In genomic region chr19:44968118-44968517, GRCh38 we compare ENCODE assay signal across 14 cellular contexts. TPM values are rescaled to one million over a fixed set of nuclear protein-coding genes. Genes with fewer than 3 reads are reported as not detected.
A peak's percentile ranks its signal among the peaks of the same experiment; 100 is the strongest.
DNase-seq lines count a peak whose midpoint lies in the region; ATAC-seq lines count a peak whose summit lies in the region.
"Had no signal": no experiment of that assay in that cellular context is flagged by ENCODE, and none has a peak within 500 bp of the region (broad histone marks: within the 10 kb centered on the region; RNA-seq: fewer than 3 reads in every experiment).

No MANE protein-coding gene starts in this region.

- peaks cover 66% of the 10 kb centered on the region for H3K36me3 Mint-ChIP-seq in activated T-cell treated with anti-CD3 and anti-CD28 coated beads, Interleukin-2, amount 50 U/mL, for 24 hours (ENCODE audit: low read depth)
- peaks cover 14% of the 10 kb centered on the region for H3K36me3 Mint-ChIP-seq in activated T-cell treated with anti-CD3 and anti-CD28 coated beads, Interleukin-2, amount 50 U/mL, for 4 hours (ENCODE audit: insufficient read depth)
- peaks cover 21 to 37% of the 10 kb centered on the region in 2 donors for H3K36me3 Mint-ChIP-seq in stimulated activated naive B cell treated with anti-CD40 and anti-IgM and Interleukin-4, amounts not matched to agents 10 μg/mL and 1 μg/mL and 100 μg/mL, for 72 hours

- H3K27me3 Mint-ChIP-seq in activated T-cell treated with anti-CD3 and anti-CD28 coated beads, Interleukin-2, amount 50 U/mL, for 24 hours, result no peaks in the 10 kb centered on the region
- H3K27me3 Mint-ChIP-seq in activated T-cell treated with anti-CD3 and anti-CD28 coated beads, Interleukin-2, amount 50 U/mL, for 4 hours (ENCODE audit: low read depth), result no peaks in the 10 kb centered on the region
- H3K27me3 Mint-ChIP-seq in stimulated activated naive B cell treated with anti-CD40 and anti-IgM and Interleukin-4, amounts not matched to agents 10 μg/mL and 1 μg/mL and 100 μg/mL, for 72 hours, result no peaks in the 10 kb centered on the region
- H3K27me3 Mint-ChIP-seq: CD4-positive, CD25-positive, alpha-beta regulatory T cell had no signal

- no peak overlapping the region for H3K4me3 Mint-ChIP-seq in activated T-cell treated with anti-CD3 and anti-CD28 coated beads, Interleukin-2, amount 50 U/mL, for 24 hours
- no peak overlapping the region for H3K4me3 Mint-ChIP-seq in activated T-cell treated with anti-CD3 and anti-CD28 coated beads, Interleukin-2, amount 50 U/mL, for 4 hours
- no peak overlapping the region for H3K4me3 Mint-ChIP-seq in stimulated activated naive B cell treated with anti-CD40 and anti-IgM and Interleukin-4, amounts not matched to agents 10 μg/mL and 1 μg/mL and 100 μg/mL, for 72 hours
- H3K4me3 Mint-ChIP-seq: CD4-positive, CD25-positive, alpha-beta regulatory T cell had no signal

- H3K27ac ChIP-seq in angular gyrus (ENCODE audit: low read depth, low read length), result peak overlapping the region; percentile 85
- H3K27ac ChIP-seq in temporal lobe (ENCODE audit: low read depth, low read length), result peak overlapping the region; percentile 51
- H3K27ac ChIP-seq: BLaER1 treated with 17β-estradiol and CSF1 and Interleukin-3, amounts not matched to agents 10 nM and 100 nM; GM23248 had no signal

- H3K4me1 Mint-ChIP-seq in activated T-cell treated with anti-CD3 and anti-CD28 coated beads, Interleukin-2, amount 50 U/mL, for 24 hours (ENCODE audit: low read depth), result peaks cover 2% of the 10 kb centered on the region
- no peaks in the 10 kb centered on the region for H3K4me1 Mint-ChIP-seq in activated T-cell treated with anti-CD3 and anti-CD28 coated beads, Interleukin-2, amount 50 U/mL, for 4 hours (ENCODE audit: low read depth)
- peaks cover 2 to 10% of the 10 kb centered on the region in 2 donors for H3K4me1 Mint-ChIP-seq in stimulated activated naive B cell treated with anti-CD40 and anti-IgM and Interleukin-4, amounts not matched to agents 10 μg/mL and 1 μg/mL and 100 μg/mL, for 72 hours

- peak overlapping the region; percentile 28 for H3K27ac Mint-ChIP-seq in activated T-cell treated with anti-CD3 and anti-CD28 coated beads, Interleukin-2, amount 50 U/mL, for 24 hours
- no peak overlapping the region for H3K27ac Mint-ChIP-seq in stimulated activated naive B cell treated with anti-CD40 and anti-IgM and Interleukin-4, amounts not matched to agents 10 μg/mL and 1 μg/mL and 100 μg/mL, for 72 hours

- no peak for DNase-seq in activated T-cell treated with anti-CD3 and anti-CD28 coated beads, Interleukin-2, amount 50 U/mL, for 24 hours
- no peak for DNase-seq in activated T-cell treated with anti-CD3 and anti-CD28 coated beads, Interleukin-2, amount 50 U/mL, for 4 hours
- DNase-seq in head of caudate nucleus, result peak in 26 of 42 donors; percentile 11 to 77 (median 40)
- DNase-seq in stimulated activated naive B cell treated with anti-CD40 and anti-IgM and Interleukin-4, amounts not matched to agents 10 μg/mL and 1 μg/mL and 100 μg/mL, for 72 hours, result no peak
- DNase-seq in NK-92 treated with Interleukin-12 subunit alpha and Interleukin-12 subunit beta, amount 100 ng/mL, for 24 hours (lab: John Stamatoyannopoulos, UW), result no peak
- DNase-seq: 8988T; CD4-positive, CD25-positive, alpha-beta regulatory T cell; DMS53; GF-D8; GM23248 had no signal

- ATAC-seq in activated T-cell treated with anti-CD3 and anti-CD28 coated beads, Interleukin-2, amount 50 U/mL, for 4 hours, result no peak
- no peak for ATAC-seq in stimulated activated naive B cell treated with anti-CD40 and anti-IgM and Interleukin-4, amounts not matched to agents 10 μg/mL and 1 μg/mL and 100 μg/mL, for 72 hours (replicated peaks)
- ATAC-seq: HCT116 had no signal

- H3K9me3 Mint-ChIP-seq in activated T-cell treated with anti-CD3 and anti-CD28 coated beads, Interleukin-2, amount 50 U/mL, for 24 hours, result no peaks in the 10 kb centered on the region
- H3K9me3 Mint-ChIP-seq in activated T-cell treated with anti-CD3 and anti-CD28 coated beads, Interleukin-2, amount 50 U/mL, for 4 hours, result no peaks in the 10 kb centered on the region
- H3K9me3 Mint-ChIP-seq in stimulated activated naive B cell treated with anti-CD40 and anti-IgM and Interleukin-4, amounts not matched to agents 10 μg/mL and 1 μg/mL and 100 μg/mL, for 72 hours, result no peaks in the 10 kb centered on the region
- H3K9me3 Mint-ChIP-seq: CD4-positive, CD25-positive, alpha-beta regulatory T cell had no signal

- intact Hi-C loops in head of caudate nucleus (cut with DNase I), result no loop called here

RNA-seq across cellular contexts. Expression of gene CLPTM1, which starts 12.9 kb away (rescaled TPM):
- 100 to 1,000 TPM; 103 to 117 (median 112) TPM for total RNA-seq in activated T-cell treated with anti-CD3 and anti-CD28 coated beads, Interleukin-2, amount 50 U/mL, for 4 hours
- total RNA-seq in temporal lobe, result 47.5 TPM

RNA-seq across cellular contexts. Expression of gene APOC2, which starts 22.3 kb away (rescaled TPM):
- not detected for total RNA-seq in activated T-cell treated with anti-CD3 and anti-CD28 coated beads, Interleukin-2, amount 50 U/mL, for 4 hours
- total RNA-seq in temporal lobe, result 0.49 TPM
- total RNA-seq: CD4-positive, CD25-positive, alpha-beta regulatory T cell; GM23248 had no signal

RNA-seq across cellular contexts. Expression of gene APOC4, which starts 26.1 kb away (rescaled TPM):
- total RNA-seq in activated T-cell treated with anti-CD3 and anti-CD28 coated beads, Interleukin-2, amount 50 U/mL, for 4 hours, result not detected
- total RNA-seq in temporal lobe, result not detected
- total RNA-seq: CD4-positive, CD25-positive, alpha-beta regulatory T cell; GM23248 had no signal

RNA-seq across cellular contexts. Expression of gene RELB, which starts 33.1 kb away (rescaled TPM):
- 100 to 1,000 TPM; 128 to 137 (median 129) TPM for total RNA-seq in activated T-cell treated with anti-CD3 and anti-CD28 coated beads, Interleukin-2, amount 50 U/mL, for 4 hours
- total RNA-seq in temporal lobe, result 0.74 TPM

RNA-seq across cellular contexts. Expression of gene APOC1, which starts 53.7 kb away (rescaled TPM):
- total RNA-seq in activated T-cell treated with anti-CD3 and anti-CD28 coated beads, Interleukin-2, amount 50 U/mL, for 4 hours, result 1 to 10 TPM; 1.3 to 4.8 (median 4.2) TPM
- 3.4 TPM for total RNA-seq in temporal lobe
- total RNA-seq: CD4-positive, CD25-positive, alpha-beta regulatory T cell; GM23248 had no signal

Comparison
In these comparisons a context has a peak if more than half of its experiments do, and no peak if none do; other contexts are left out.
1. DNase-seq: peak in head of caudate nucleus (26 of 42); none in activated T-cell treated with anti-CD3 and anti-CD28 coated beads, Interleukin-2, amount 50 U/mL, for 24 hours (single experiment), activated T-cell treated with anti-CD3 and anti-CD28 coated beads, Interleukin-2, amount 50 U/mL, for 4 hours (single experiment), stimulated activated naive B cell treated with anti-CD40 and anti-IgM and Interleukin-4, amounts not matched to agents 10 μg/mL and 1 μg/mL and 100 μg/mL, for 72 hours (single experiment) and NK-92 treated with Interleukin-12 subunit alpha and Interleukin-12 subunit beta, amount 100 ng/mL, for 24 hours (single experiment).